In the genomic region with DNA sequence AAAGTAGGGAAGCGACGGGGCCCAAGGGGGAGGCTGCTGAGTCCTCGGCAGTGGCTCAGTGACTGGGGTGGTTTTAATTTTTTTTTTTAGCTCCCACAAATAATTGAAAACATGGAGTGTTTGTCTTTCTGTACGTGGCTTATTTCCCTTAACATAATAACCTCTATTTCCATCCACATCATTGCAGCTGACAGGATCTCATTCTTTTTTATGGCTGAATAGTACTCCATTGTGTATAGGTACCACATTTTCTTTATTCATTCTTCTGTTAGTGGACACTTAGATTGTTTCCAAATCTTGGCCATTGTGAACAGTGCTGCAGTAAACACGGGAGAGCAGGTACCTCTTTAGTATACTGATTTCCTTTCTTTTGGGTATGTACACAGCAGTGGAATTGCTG, we compare ENCODE assay signal across 30 cellular contexts.
"Had no signal": no experiment of that assay in that cellular context is flagged by ENCODE, and none has a peak within 500 bp of the region (broad histone marks: within the 10 kb centered on the region; RNA-seq: fewer than 3 reads in every experiment).

No MANE protein-coding gene starts in this region.

- ATAC-seq: naive thymus-derived CD8-positive, alpha-beta T cell; natural killer cell treated with Interleukin-12 subunit alpha and Interleukin-12 subunit beta and Interleukin-15 and Interleukin-18, amount 100 ng/mL, for 72 hours; psoas muscle; right cardiac atrium; stimulated activated effector memory CD8-positive, alpha-beta T cell treated with anti-CD3 and anti-CD28 coated beads, Interleukin-12 subunit alpha, Interleukin-12 subunit beta, amount 100 ng/mL, for 72 hours; stimulated activated naive B cell treated with anti-CD40 and anti-IgM and Interleukin-4, amounts not matched to agents 10 μg/mL and 1 μg/mL and 100 μg/mL, for 72 hours had no signal

- H3K4me1 ChIP-seq: right lobe of liver had no signal

- H3K9ac ChIP-seq: parathyroid adenoma had no signal

- H3K27me3 ChIP-seq: neutrophil, ovary, right lobe of liver, stomach, thyroid gland, tibial nerve, upper lobe of left lung, vagina had no signal

- H3K9me3 Mint-ChIP-seq: natural killer cell treated with Interleukin-12 subunit alpha and Interleukin-12 subunit beta and Interleukin-15 and Interleukin-18, amount 100 ng/mL, for 72 hours; stimulated activated effector memory CD8-positive, alpha-beta T cell treated with anti-CD3 and anti-CD28 coated beads, Interleukin-12 subunit alpha, Interleukin-12 subunit beta, amount 100 ng/mL, for 72 hours; stimulated activated naive B cell treated with anti-CD40 and anti-IgM and Interleukin-4, amounts not matched to agents 10 μg/mL and 1 μg/mL and 100 μg/mL, for 72 hours; stimulated activated naive CD8-positive, alpha-beta T cell treated with anti-CD3 and anti-CD28 coated beads, Interleukin-15, Interleukin-2, amounts not matched to agents 100 ng/mL and 50 ng/mL, for 24 hours had no signal

- H3K27ac ChIP-seq: neutrophil, ovary, parathyroid adenoma, psoas muscle, right lobe of liver, stomach, thoracic aorta, thyroid gland, tibial nerve, upper lobe of left lung, vagina had no signal

- H2AFZ ChIP-seq: parathyroid adenoma had no signal

- H3K27ac Mint-ChIP-seq: naive thymus-derived CD8-positive, alpha-beta T cell; natural killer cell treated with Interleukin-12 subunit alpha and Interleukin-12 subunit beta and Interleukin-15 and Interleukin-18, amount 100 ng/mL, for 72 hours; nephron progenitor cell; progenitor cell of endocrine pancreas; stimulated activated effector memory CD8-positive, alpha-beta T cell treated with anti-CD3 and anti-CD28 coated beads, Interleukin-12 subunit alpha, Interleukin-12 subunit beta, amount 100 ng/mL, for 72 hours; stimulated activated naive B cell treated with anti-CD40 and anti-IgM and Interleukin-4, amounts not matched to agents 10 μg/mL and 1 μg/mL and 100 μg/mL, for 72 hours; stimulated activated naive CD8-positive, alpha-beta T cell treated with anti-CD3 and anti-CD28 coated beads, Interleukin-15, Interleukin-2, amounts not matched to agents 100 ng/mL and 50 ng/mL, for 24 hours had no signal

- H3K4me1 Mint-ChIP-seq: naive thymus-derived CD8-positive, alpha-beta T cell; stimulated activated effector memory CD8-positive, alpha-beta T cell treated with anti-CD3 and anti-CD28 coated beads, Interleukin-12 subunit alpha, Interleukin-12 subunit beta, amount 100 ng/mL, for 72 hours had no signal

- H3K4me3 ChIP-seq: ovary, psoas muscle, right lobe of liver, stomach, thoracic aorta, thyroid gland, tibial nerve, upper lobe of left lung, vagina had no signal

- H3K27me3 Mint-ChIP-seq: progenitor cell of endocrine pancreas; stimulated activated naive B cell treated with anti-CD40 and anti-IgM and Interleukin-4, amounts not matched to agents 10 μg/mL and 1 μg/mL and 100 μg/mL, for 72 hours; stimulated activated naive CD8-positive, alpha-beta T cell treated with anti-CD3 and anti-CD28 coated beads, Interleukin-15, Interleukin-2, amounts not matched to agents 100 ng/mL and 50 ng/mL, for 24 hours had no signal

- H3K36me3 ChIP-seq: neutrophil, ovary, right lobe of liver, thoracic aorta, thyroid gland, tibial nerve, upper lobe of left lung, vagina had no signal

- H3K4me3 Mint-ChIP-seq: naive thymus-derived CD8-positive, alpha-beta T cell; natural killer cell treated with Interleukin-12 subunit alpha and Interleukin-12 subunit beta and Interleukin-15 and Interleukin-18, amount 100 ng/mL, for 72 hours; nephron progenitor cell; neural crest cell; stimulated activated effector memory CD8-positive, alpha-beta T cell treated with anti-CD3 and anti-CD28 coated beads, Interleukin-12 subunit alpha, Interleukin-12 subunit beta, amount 100 ng/mL, for 72 hours; stimulated activated naive B cell treated with anti-CD40 and anti-IgM and Interleukin-4, amounts not matched to agents 10 μg/mL and 1 μg/mL and 100 μg/mL, for 72 hours; stimulated activated naive CD8-positive, alpha-beta T cell treated with anti-CD3 and anti-CD28 coated beads, Interleukin-15, Interleukin-2, amounts not matched to agents 100 ng/mL and 50 ng/mL, for 24 hours had no signal

- H3K36me3 Mint-ChIP-seq: natural killer cell treated with Interleukin-12 subunit alpha and Interleukin-12 subunit beta and Interleukin-15 and Interleukin-18, amount 100 ng/mL, for 72 hours; stimulated activated effector memory CD8-positive, alpha-beta T cell treated with anti-CD3 and anti-CD28 coated beads, Interleukin-12 subunit alpha, Interleukin-12 subunit beta, amount 100 ng/mL, for 72 hours; stimulated activated naive B cell treated with anti-CD40 and anti-IgM and Interleukin-4, amounts not matched to agents 10 μg/mL and 1 μg/mL and 100 μg/mL, for 72 hours had no signal

- H3K9me3 ChIP-seq: neutrophil, ovary, psoas muscle, right lobe of liver, stomach, thoracic aorta, thyroid gland, tibial nerve, upper lobe of left lung, vagina had no signal

- FAIRE-seq: small intestine, urothelium cell line had no signal

- DNase-seq: naive thymus-derived CD8-positive, alpha-beta T cell; nephron progenitor cell; nucleus accumbens; ovary; posterior cingulate gyrus; psoas muscle; right cardiac atrium; right lobe of liver; small intestine; stimulated activated CD4-positive, alpha-beta T cell treated with anti-CD3 and anti-CD28 coated beads, Interleukin-15, amount 100 ng/mL, for 24 hours; stimulated activated CD4-positive, alpha-beta T cell treated with anti-CD3 and anti-CD28 coated beads, Interleukin-2, amount 100 ng/mL, for 24 hours; stimulated activated CD4-positive, alpha-beta T cell treated with anti-CD3 and anti-CD28 coated beads, Interleukin-2, amount 100 ng/mL, for 48 hours; stimulated activated CD4-positive, alpha-beta T cell treated with anti-CD3 and anti-CD28 coated beads, Interleukin-4, amount 100 ng/mL, for 24 hours; stimulated activated naive B cell treated with anti-CD40 and anti-IgM and Interleukin-4, amounts not matched to agents 10 μg/mL and 1 μg/mL and 100 μg/mL, for 72 hours; stimulated activated naive CD4-positive, alpha-beta T cell treated with Interleukin-2 at 50 U/mL for 16 hours; stomach; thyroid gland; trophoblast cell; upper lobe of left lung had no signal
